In the genomic region with DNA sequence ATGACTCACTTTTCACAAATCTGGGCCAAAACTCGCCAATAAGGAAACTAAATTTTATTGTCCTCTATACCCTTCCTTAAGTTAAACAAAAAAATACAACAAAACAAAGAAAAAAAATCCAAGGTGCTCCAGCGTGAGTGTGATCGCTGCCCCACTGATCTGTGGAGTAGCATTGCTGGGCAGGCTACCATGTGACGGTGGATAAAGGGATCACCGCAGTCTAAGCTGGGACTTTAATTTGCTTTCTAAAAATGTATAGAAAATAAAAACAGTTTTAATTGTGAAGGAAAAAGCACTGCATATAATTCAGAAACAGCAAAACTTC, we compare ENCODE assay signal across 19 cellular contexts.
DNase-seq lines count a peak whose midpoint lies in the region; TF ChIP-seq lines count a peak whose summit lies in the region.
"Had no signal": no experiment of that assay in that cellular context is flagged by ENCODE, and none has a peak within 500 bp of the region (broad histone marks: within the 10 kb centered on the region; RNA-seq: fewer than 3 reads in every experiment).

No MANE protein-coding gene starts in this region.

- H3K79me2 ChIP-seq in smooth muscle cell (ENCODE audit: low read depth), result peaks cover 5% of the 10 kb centered on the region

- DNase-seq in CD14-positive monocyte (ENCODE audit: low spot score), result no peak
- DNase-seq in MG63, result peak; percentile 5
- no peak for DNase-seq in smooth muscle cell (lab: John Stamatoyannopoulos, UW; ENCODE audit: unreplicated experiment)
- DNase-seq in activated effector memory CD4-positive, alpha-beta T cell treated with Interleukin-2 at 50 U/mL for 16 hours, result no peak
- DNase-seq in DMS53 (lab: John Stamatoyannopoulos, UW), result no peak
- DNase-seq in posterior cingulate gyrus, result no peak
- DNase-seq: activated CD4-positive, alpha-beta T cell treated with anti-CD3 and anti-CD28 coated beads, Interleukin-2, amount 10 ng/mL, durations not matched to agents 7 days and 5 days; activated T-cell treated with anti-CD3 and anti-CD28 coated beads, Interleukin-2, amount 50 U/mL, for 4 hours; adrenal gland; CD4-positive, CD25-positive, alpha-beta regulatory T cell; head of caudate nucleus; NCI-H146; NCI-H446 treated with DMSO at 0.1 percent for 48 hours; nucleus accumbens had no signal

- H3K4me2 ChIP-seq in smooth muscle cell, result peak overlapping the region; percentile 49

- H3K27me3 Mint-ChIP-seq in CD14-positive monocyte (ENCODE audit: low read depth in 3 of 3), result peaks cover 8 to 18% (median 17%) of the 10 kb centered on the region in 3 donors
- H3K27me3 Mint-ChIP-seq in dendritic cell treated with granulocyte-macrophage colony-stimulating factor and Interleukin-4, amounts not matched to agents 40 ng/mL and 50 ng/mL, for 4 days, result peaks cover 15% of the 10 kb centered on the region
- H3K27me3 Mint-ChIP-seq: activated CD4-positive, alpha-beta T cell treated with anti-CD3 and anti-CD28 coated beads, Interleukin-2, amount 10 ng/mL, durations not matched to agents 7 days and 5 days; brain had no signal

- 66% methylated on average over 5 of the region's 5 CpGs for WGBS in smooth muscle cell (ENCODE audit: low lambda C conversion rate)

- H3K4me3 ChIP-seq in MG63, result no peak overlapping the region
- no peak overlapping the region for H3K4me3 ChIP-seq in smooth muscle cell
- H3K4me3 ChIP-seq: adrenal gland had no signal

- no peaks in the 10 kb centered on the region for H3K9me3 Mint-ChIP-seq in CD14-positive monocyte
- H3K9me3 Mint-ChIP-seq in dendritic cell treated with granulocyte-macrophage colony-stimulating factor and Interleukin-4, amounts not matched to agents 40 ng/mL and 50 ng/mL, for 4 days, result no peaks in the 10 kb centered on the region
- H3K9me3 Mint-ChIP-seq: activated CD4-positive, alpha-beta T cell treated with anti-CD3 and anti-CD28 coated beads, Interleukin-2, amount 10 ng/mL, durations not matched to agents 7 days and 5 days; activated T-cell treated with anti-CD3 and anti-CD28 coated beads, Interleukin-2, amount 50 U/mL, for 4 hours; brain; CD4-positive, CD25-positive, alpha-beta regulatory T cell; T-helper 2 cell treated with Interferon-gamma antibody and Interleukin-4, amounts not matched to agents 5 μg/mL and 100 μg/mL, for 36 hours had no signal

- intact Hi-C loops in CD14-positive monocyte (cut with micrococcal nuclease), result loop anchor here in 1 of 2 donors (10.0 kb wide), 1 partner anchor 63 kb away; no protein-coding TSS in a partner anchor
- intact Hi-C loops in dendritic cell treated with granulocyte-macrophage colony-stimulating factor and Interleukin-4, amounts not matched to agents 40 ng/mL and 50 ng/mL, for 4 days (cut with micrococcal nuclease), result loop anchor here (5.0 kb wide), 1 partner anchor 235 kb away; no protein-coding TSS in a partner anchor
- intact Hi-C loops in posterior cingulate gyrus (cut with DNase I), result no loop called here

- peaks cover 26% of the 10 kb centered on the region for H3F3A ChIP-seq in smooth muscle cell (ENCODE audit: low read depth)

- H3K27me3 ChIP-seq in MG63 (no peaks in the 10 kb centered on the region), smooth muscle cell (ENCODE audit: low read depth) (no peaks in the 10 kb centered on the region)
- H3K27me3 ChIP-seq: adrenal gland had no signal

- peak overlapping the region; percentile 77 for H3K27ac ChIP-seq in smooth muscle cell (ENCODE audit: low read depth)
- H3K27ac ChIP-seq: adrenal gland, epithelial cell of prostate, VCaP had no signal

- peaks cover 26% of the 10 kb centered on the region for H3K4me1 Mint-ChIP-seq in CD14-positive monocyte
- H3K4me1 Mint-ChIP-seq in dendritic cell treated with granulocyte-macrophage colony-stimulating factor and Interleukin-4, amounts not matched to agents 40 ng/mL and 50 ng/mL, for 4 days (ENCODE audit: low read depth), result peaks cover 26% of the 10 kb centered on the region
- H3K4me1 Mint-ChIP-seq: brain; CD4-positive, CD25-positive, alpha-beta regulatory T cell had no signal

- H3K4me1 ChIP-seq in smooth muscle cell (ENCODE audit: low read depth), result peaks cover 5% of the 10 kb centered on the region
- H3K4me1 ChIP-seq: adrenal gland had no signal

- H4K20me1 ChIP-seq in smooth muscle cell (ENCODE audit: low read depth), result peaks cover 80% of the 10 kb centered on the region

- peak overlapping the region in 1 of 2 donors; percentile 55 for H3K4me3 Mint-ChIP-seq in CD14-positive monocyte
- H3K4me3 Mint-ChIP-seq in dendritic cell treated with granulocyte-macrophage colony-stimulating factor and Interleukin-4, amounts not matched to agents 40 ng/mL and 50 ng/mL, for 4 days, result peak overlapping the region; percentile 17
- H3K4me3 Mint-ChIP-seq: activated CD4-positive, alpha-beta T cell treated with anti-CD3 and anti-CD28 coated beads, Interleukin-2, amount 10 ng/mL, durations not matched to agents 7 days and 5 days; activated T-cell treated with anti-CD3 and anti-CD28 coated beads, Interleukin-2, amount 50 U/mL, for 4 hours; brain; CD4-positive, CD25-positive, alpha-beta regulatory T cell; T-helper 2 cell treated with Interferon-gamma antibody and Interleukin-4, amounts not matched to agents 5 μg/mL and 100 μg/mL, for 36 hours had no signal

- TF ChIP-seq CTCF in CD14-positive monocyte (IDR thresholded peaks at IDR 0.05), result no peak
- TF ChIP-seq CTCF in smooth muscle cell (IDR thresholded peaks at IDR 0.05; ENCODE audit: borderline replicate concordance, insufficient read depth, poor library complexity, severe bottlenecking), result no peak

- H3K9ac ChIP-seq in smooth muscle cell (ENCODE audit: low read depth), result no peak overlapping the region

- H3K9me3 ChIP-seq in MG63 (no peaks in the 10 kb centered on the region), smooth muscle cell (replicated peaks; ENCODE audit: low read depth) (no peaks in the 10 kb centered on the region)
- H3K9me3 ChIP-seq: adrenal gland had no signal

- no peaks in the 10 kb centered on the region for H3K36me3 ChIP-seq in MG63
- H3K36me3 ChIP-seq in smooth muscle cell (ENCODE audit: low read depth), result peaks cover 18% of the 10 kb centered on the region
- H3K36me3 ChIP-seq: adrenal gland had no signal

- peak overlapping the region in 4 of 7 donors; percentile 48 to 74 (median 63) for H3K27ac Mint-ChIP-seq in CD14-positive monocyte
- no peak overlapping the region for H3K27ac Mint-ChIP-seq in dendritic cell treated with granulocyte-macrophage colony-stimulating factor and Interleukin-4, amounts not matched to agents 40 ng/mL and 50 ng/mL, for 4 days
- H3K27ac Mint-ChIP-seq: activated CD4-positive, alpha-beta T cell treated with anti-CD3 and anti-CD28 coated beads, Interleukin-2, amount 10 ng/mL, durations not matched to agents 7 days and 5 days; brain; CD4-positive, CD25-positive, alpha-beta regulatory T cell; T-helper 2 cell treated with Interferon-gamma antibody and Interleukin-4, amounts not matched to agents 5 μg/mL and 100 μg/mL, for 36 hours had no signal

- no peaks in the 10 kb centered on the region for H3K36me3 Mint-ChIP-seq in CD14-positive monocyte
- no peaks in the 10 kb centered on the region for H3K36me3 Mint-ChIP-seq in dendritic cell treated with granulocyte-macrophage colony-stimulating factor and Interleukin-4, amounts not matched to agents 40 ng/mL and 50 ng/mL, for 4 days (ENCODE audit: low read depth)
- H3K36me3 Mint-ChIP-seq: brain; CD4-positive, CD25-positive, alpha-beta regulatory T cell had no signal

- H2AFZ ChIP-seq in smooth muscle cell (ENCODE audit: low read depth), result no peak overlapping the region
